ENCODE assay signal across 9 cellular contexts in genomic region chr6:37679539-37680476, GRCh38. TPM values are rescaled to one million over a fixed set of nuclear protein-coding genes. Genes with fewer than 3 reads are reported as not detected.
DNase-seq lines count a peak whose midpoint lies in the region; ATAC-seq, FAIRE-seq and TF ChIP-seq lines count a peak whose summit lies in the region.
"Had no signal": no experiment of that assay in that cellular context is flagged by ENCODE, and none has a peak within 500 bp of the region (broad histone marks: within the 10 kb centered on the region; RNA-seq: fewer than 3 reads in every experiment).

No MANE protein-coding gene starts in this region.

- no peak overlapping the region; the same call in 1 of the 2 replicates for H4K8ac ChIP-seq in H1 (ENCODE audit: extremely low read depth, insufficient read depth, low read length)

- H3K4me2 ChIP-seq in H1 (ENCODE audit: insufficient read depth in 1 of 2, low read depth in 2 of 2, low read length in 2 of 2), result no peak overlapping the region; a peak in 1 of 4 replicates
- H3K4me2 ChIP-seq: PC-9 had no signal

- H3K4me3 Mint-ChIP-seq in T-helper 2 cell treated with Interferon-gamma antibody and Interleukin-4, amounts not matched to agents 5 μg/mL and 100 μg/mL, for 36 hours, result no peak overlapping the region
- no peak overlapping the region for H3K4me3 Mint-ChIP-seq in activated CD4-positive, alpha-beta memory T cell treated with anti-CD3 and anti-CD28 coated beads, Interleukin-2, amount 10 ng/mL, durations not matched to agents 7 days and 5 days

- no peak overlapping the region for H3K27ac ChIP-seq in H1 (ENCODE audit: low read depth, low read length)
- H3K27ac ChIP-seq: PC-9 had no signal

- H4K20me1 ChIP-seq in H1 (replicated peaks in 1 of 2; ENCODE audit: control insufficient read depth in 1 of 2, insufficient read depth in 2 of 2, low read length in 2 of 2), result no peaks in the 10 kb centered on the region

- H2BK5ac ChIP-seq in H1 (ENCODE audit: low read depth, low read length), result no peak overlapping the region

- TF ChIP-seq CTCF in GM10266 (IDR thresholded peaks at IDR 0.05; ENCODE audit: control insufficient read depth, insufficient read depth, low read depth, missing control alignments) (peak; percentile 0), H1 (IDR thresholded peaks at IDR 0.05; ENCODE audit: control extremely low read depth in 1 of 3, insufficient read depth in 1 of 3, low read depth in 1 of 3, low read length in 3 of 3) (no peak), D721Med (IDR thresholded peaks at IDR 0.05; ENCODE audit: insufficient read depth, missing control alignments) (no peak)

- no peaks in the 10 kb centered on the region for H3K27me3 Mint-ChIP-seq in T-helper 2 cell treated with Interferon-gamma antibody and Interleukin-4, amounts not matched to agents 5 μg/mL and 100 μg/mL, for 36 hours (ENCODE audit: low read depth)
- no peaks in the 10 kb centered on the region for H3K27me3 Mint-ChIP-seq in activated CD4-positive, alpha-beta memory T cell treated with anti-CD3 and anti-CD28 coated beads, Interleukin-2, amount 10 ng/mL, durations not matched to agents 7 days and 5 days

- TF ChIP-seq RAD21 in H1 (IDR thresholded peaks at IDR 0.05 in 1 of 2, conservative IDR thresholded peaks at IDR 0.05 in 1 of 2; ENCODE audit: low read depth in 2 of 2, low read length in 2 of 2), result no peak

- no peaks in the 10 kb centered on the region for H3K9me3 ChIP-seq in H1 (ENCODE audit: insufficient read depth in 2 of 2, low read depth in 1 of 2, low read length in 1 of 2)

- POLR2A ChIA-PET in H1 (lab: Charles Lee; ENCODE audit: partially characterized antibody), result no interaction called here
- POLR2A ChIA-PET in activated CD4-positive, alpha-beta memory T cell treated with anti-CD3 and anti-CD28 coated beads, Interleukin-2, amount 10 ng/mL, durations not matched to agents 7 days and 5 days (lab: Charles Lee), result no interaction called here

- DNase-seq in GM10266 (ENCODE audit: extremely low spot score) (peak; percentile 90), H1 (ENCODE audit: low read depth in 1 of 2, low spot score in 2 of 2) (no peak), D721Med (ENCODE audit: insufficient read length, low spot score) (no peak), inferior parietal cortex (ENCODE audit: extremely low spot score) (no peak)
- DNase-seq in T-helper 2 cell treated with Interferon-gamma antibody and Interleukin-4, amounts not matched to agents 5 μg/mL and 100 μg/mL, for 36 hours (ENCODE audit: low spot score), result no peak
- no peak for DNase-seq in activated CD4-positive, alpha-beta memory T cell treated with anti-CD3 and anti-CD28 coated beads, Interleukin-2, amount 10 ng/mL, durations not matched to agents 7 days and 5 days

- no peak overlapping the region for H4K5ac ChIP-seq in H1 (ENCODE audit: insufficient read length, low read depth, low read length)

- no peaks in the 10 kb centered on the region; a peak in 1 of 7 replicates for H3K27me3 ChIP-seq in H1 (replicated peaks in 1 of 4; ENCODE audit: control insufficient read depth in 3 of 4, extremely low read depth in 1 of 4, insufficient read depth in 3 of 4, low read length in 3 of 4)

- H3K23me2 ChIP-seq in H1 (ENCODE audit: low read depth, low read length), result no peaks in the 10 kb centered on the region

- H3K4me1 ChIP-seq in H1 (replicated peaks in 1 of 4; ENCODE audit: control insufficient read depth in 3 of 4, insufficient read depth in 4 of 4, low read length in 3 of 4), result peaks cover 0 to 8% (median 3%) of the 10 kb centered on the region in 4 experiments; a peak in 4 of 7 replicates

- H3K18ac ChIP-seq in H1 (ENCODE audit: extremely low read depth, low read length), result peak overlapping the region; percentile 32; the same call in 1 of the 2 replicates

- WGBS in H1 (ENCODE audit: extremely low coverage in 1 of 2, insufficient coverage in 1 of 2, insufficient read length in 1 of 2, insufficient replicate concordance in 2 of 2, low coverage in 1 of 2, low lambda C conversion rate in 2 of 2, missing lambda C conversion rate in 1 of 2), 2 experiments, result 90% methylated on average over 15 of the region's 18 CpGs; no CpG with 5 or more reads in 1 of the 2 experiments

- H3K9me3 Mint-ChIP-seq in T-helper 2 cell treated with Interferon-gamma antibody and Interleukin-4, amounts not matched to agents 5 μg/mL and 100 μg/mL, for 36 hours, result no peaks in the 10 kb centered on the region
- no peaks in the 10 kb centered on the region for H3K9me3 Mint-ChIP-seq in activated CD4-positive, alpha-beta memory T cell treated with anti-CD3 and anti-CD28 coated beads, Interleukin-2, amount 10 ng/mL, durations not matched to agents 7 days and 5 days

- 0 out of 7 replicates have a peak overlapping the region, but pooled peaks of 2 of the 4 experiments have one; percentile 13 to 32 for H3K9ac ChIP-seq in H1 (replicated peaks in 1 of 4; ENCODE audit: extremely low read depth in 1 of 4, low read depth in 3 of 4, low read length in 3 of 4)

- H2AFZ ChIP-seq in H1 (ENCODE audit: low read length), result no peak overlapping the region
- H2AFZ ChIP-seq: PC-9 had no signal

- H3K79me1 ChIP-seq in H1 (ENCODE audit: low read depth, low read length), result no peaks in the 10 kb centered on the region; the same call in none of the 2 replicates

- no peak overlapping the region for H2BK20ac ChIP-seq in H1 (ENCODE audit: low read length)

- CTCF ChIA-PET in H1 (lab: Charles Lee; ENCODE audit: partially characterized antibody), result interaction anchor here (1.0 to 2.6 kb wide), 6 partner anchors 7 to 72 kb away, joined by 3 to 15 read pairs (median 5); no protein-coding TSS in a partner anchor
- CTCF ChIA-PET in activated CD4-positive, alpha-beta memory T cell treated with anti-CD3 and anti-CD28 coated beads, Interleukin-2, amount 10 ng/mL, durations not matched to agents 7 days and 5 days (lab: Charles Lee), result no interaction called here

- no peak overlapping the region for H3K23ac ChIP-seq in H1 (ENCODE audit: insufficient read length)

- FAIRE-seq in H1 (lab: Jason Lieb, UNC), result no peak
- no peak for FAIRE-seq in D721Med (lab: Jason Lieb, UNC)

- no peak overlapping the region for H2BK120ac ChIP-seq in H1 (replicated peaks; ENCODE audit: low read depth, low read length)

- no peaks in the 10 kb centered on the region for H3K4me1 Mint-ChIP-seq in T-helper 2 cell treated with Interferon-gamma antibody and Interleukin-4, amounts not matched to agents 5 μg/mL and 100 μg/mL, for 36 hours (ENCODE audit: low read depth)
- no peaks in the 10 kb centered on the region for H3K4me1 Mint-ChIP-seq in activated CD4-positive, alpha-beta memory T cell treated with anti-CD3 and anti-CD28 coated beads, Interleukin-2, amount 10 ng/mL, durations not matched to agents 7 days and 5 days

- no peaks in the 10 kb centered on the region for H3K36me3 Mint-ChIP-seq in T-helper 2 cell treated with Interferon-gamma antibody and Interleukin-4, amounts not matched to agents 5 μg/mL and 100 μg/mL, for 36 hours (ENCODE audit: low read depth)
- no peaks in the 10 kb centered on the region for H3K36me3 Mint-ChIP-seq in activated CD4-positive, alpha-beta memory T cell treated with anti-CD3 and anti-CD28 coated beads, Interleukin-2, amount 10 ng/mL, durations not matched to agents 7 days and 5 days (ENCODE audit: low read depth)

- H3K79me2 ChIP-seq in H1 (ENCODE audit: control insufficient read depth in 1 of 2, insufficient read depth in 2 of 2, low read length in 2 of 2), result no peaks in the 10 kb centered on the region

- TF ChIP-seq EP300 in H1 (IDR thresholded peaks at IDR 0.05; ENCODE audit: borderline replicate concordance in 1 of 2, low read depth in 2 of 2, low read length in 2 of 2), result no peak

- H3K4ac ChIP-seq in H1 (replicated peaks; ENCODE audit: insufficient read length, low read depth, low read length), result no peak overlapping the region

- no peak overlapping the region for H2BK15ac ChIP-seq in H1 (ENCODE audit: low read length)

- H3K36me3 ChIP-seq in H1 (ENCODE audit: control insufficient read depth in 2 of 4, insufficient read depth in 4 of 4, low read length in 3 of 4), result no peaks in the 10 kb centered on the region

- no peak overlapping the region for H3K4me3 ChIP-seq in H1 (ENCODE audit: extremely low read depth in 1 of 4, insufficient read depth in 2 of 4, low read depth in 3 of 4, low read length in 4 of 4)
- H3K4me3 ChIP-seq: PC-9 had no signal

- no peak overlapping the region for H3K27ac Mint-ChIP-seq in T-helper 2 cell treated with Interferon-gamma antibody and Interleukin-4, amounts not matched to agents 5 μg/mL and 100 μg/mL, for 36 hours
- H3K27ac Mint-ChIP-seq in activated CD4-positive, alpha-beta memory T cell treated with anti-CD3 and anti-CD28 coated beads, Interleukin-2, amount 10 ng/mL, durations not matched to agents 7 days and 5 days, result no peak overlapping the region

- peak overlapping the region; percentile 20 for H4K91ac ChIP-seq in H1 (replicated peaks; ENCODE audit: insufficient read length, low read length)

- H3K14ac ChIP-seq in H1 (ENCODE audit: insufficient read length), result no peak overlapping the region

- H3K56ac ChIP-seq in H1 (replicated peaks; ENCODE audit: insufficient read length, low read depth, low read length), result no peak overlapping the region

- ATAC-seq in GM19397 (IDR thresholded peaks at IDR 0.05; ENCODE audit: unreplicated experiment) (peak; percentile 66), HG03196 (IDR thresholded peaks at IDR 0.05; ENCODE audit: unreplicated experiment) (peak; percentile 53)

- peak overlapping the region; percentile 82; the same call in 1 of the 2 replicates for H2AK5ac ChIP-seq in H1 (ENCODE audit: low read depth, low read length)

- H2BK12ac ChIP-seq in H1 (ENCODE audit: low read depth, low read length), result no peak overlapping the region

- no peak for TF ChIP-seq POLR2A in H1 (IDR thresholded peaks at IDR 0.05; ENCODE audit: control extremely low read depth in 1 of 2, low read depth in 2 of 2, low read length in 2 of 2)

RNA-seq across cellular contexts. Expression of gene MDGA1, which starts 17.9 kb away (rescaled TPM):
- 0.61 and 0.74 TPM in 2 replicates for total RNA-seq in H1 (2021; fragmentation: NEBNext Ultra II Directional; extraction: Animal tissue kit (Norgen Biotek cat#: 25700))
- polyA plus RNA-seq in H1 (2011; rRNA removed), result 0.74 and 2.3 TPM in 2 replicates
- polyA plus RNA-seq in H1 (2011; cell fraction: cytosol; rRNA removed), result 1.1 TPM
- polyA plus RNA-seq in H1 (2011; cell fraction: nucleus; rRNA removed), result 2.0 TPM
- polyA plus RNA-seq in H1 (2012, experiment 1 of 2), result 0.32 to 1.9 TPM (median 0.65 TPM) in 4 replicates
- polyA plus RNA-seq in H1 (2012, experiment 2 of 2), result 1.4 TPM
- polyA plus RNA-seq in H1 (2013, experiment 1 of 2), result 0.49 TPM
- 0.53 TPM for polyA plus RNA-seq in H1 (2013, experiment 2 of 2)
- 1.1 and 1.3 TPM in 2 replicates for polyA minus RNA-seq in H1 (2011; rRNA and poly(A)+ RNA removed)
- not detected for polyA minus RNA-seq in H1 (2011; cell fraction: cytosol; rRNA and poly(A)+ RNA removed)
- polyA minus RNA-seq in H1 (2011; cell fraction: nucleus; rRNA and poly(A)+ RNA removed), result 1.4 TPM
- 10 to 100 TPM; 35.1 to 38.0 TPM for total RNA-seq in activated CD4-positive, alpha-beta memory T cell treated with anti-CD3 and anti-CD28 coated beads, Interleukin-2, amount 10 ng/mL, durations not matched to agents 7 days and 5 days

Comparison
In these comparisons a context has a peak if more than half of its experiments do, and no peak if none do; other contexts are left out.
1. RNA of gene MDGA1, which starts 17.9 kb away (total RNA-seq): 35.1 to 38.0 TPM in activated CD4-positive, alpha-beta memory T cell treated with anti-CD3 and anti-CD28 coated beads, Interleukin-2, amount 10 ng/mL, durations not matched to agents 7 days and 5 days; 0.61 to 0.74 TPM in H1; every median in the first group is over 10 times any median in the second.